ENCODE assay signal across 19 cellular contexts in genomic region chr22:26534166-26534855, GRCh38. TPM values are rescaled to one million over a fixed set of nuclear protein-coding genes. Genes with fewer than 3 reads are reported as not detected.
DNase-seq lines count a peak whose midpoint lies in the region; ATAC-seq and TF ChIP-seq lines count a peak whose summit lies in the region.
"Had no signal": no experiment of that assay in that cellular context is flagged by ENCODE, and none has a peak within 500 bp of the region (broad histone marks: within the 10 kb centered on the region; RNA-seq: fewer than 3 reads in every experiment).

No MANE protein-coding gene starts in this region.

- peaks cover 34 to 36% of the 10 kb centered on the region in 2 donors for H3K4me1 Mint-ChIP-seq in natural killer cell
- H3K4me1 Mint-ChIP-seq in natural killer cell treated with Interleukin-12 subunit alpha and Interleukin-12 subunit beta and Interleukin-15 and Interleukin-18, amount 100 ng/mL, for 72 hours (ENCODE audit: low read depth in 2 of 2) = peaks cover 20 to 26% of the 10 kb centered on the region in 2 donors
- peaks cover 39% of the 10 kb centered on the region for H3K4me1 Mint-ChIP-seq in activated T-helper 1 cell treated with anti-CD3 and anti-CD28 coated beads, Interleukin-12 subunit alpha, Interleukin-12 subunit beta, Interleukin-2, Interleukin-4 antibody, amounts not matched to agents 30 ng/mL and 10 ng/mL and 1 ng/mL, durations not matched to agents 14 hours and 24 hours and 36 hours (ENCODE audit: low read depth)

- WGBS in mesodermal cell (ENCODE audit: insufficient coverage in 2 of 2), 2 experiments = 82 to 95% methylated on average over 1 to 4 of the region's 7 CpGs

- H3K4me1 ChIP-seq in mesodermal cell (ENCODE audit: control insufficient read depth, insufficient read depth, low read length, poor library complexity, severe bottlenecking) = peaks cover 14% of the 10 kb centered on the region

- H3K27me3 Mint-ChIP-seq in natural killer cell (ENCODE audit: low read depth in 2 of 2) = no peaks in the 10 kb centered on the region
- no peaks in the 10 kb centered on the region for H3K27me3 Mint-ChIP-seq in natural killer cell treated with Interleukin-12 subunit alpha and Interleukin-12 subunit beta and Interleukin-15 and Interleukin-18, amount 100 ng/mL, for 72 hours
- H3K27me3 Mint-ChIP-seq in activated T-helper 1 cell treated with anti-CD3 and anti-CD28 coated beads, Interleukin-12 subunit alpha, Interleukin-12 subunit beta, Interleukin-2, Interleukin-4 antibody, amounts not matched to agents 30 ng/mL and 10 ng/mL and 1 ng/mL, durations not matched to agents 14 hours and 24 hours and 36 hours (ENCODE audit: insufficient read depth) = no peaks in the 10 kb centered on the region
- H3K27me3 Mint-ChIP-seq: activated naive CD4-positive, alpha-beta T cell treated with anti-CD3 and anti-CD28 coated beads, Interleukin-2, amount 10 ng/mL, durations not matched to agents 7 days and 5 days had no signal

- no peak for TF ChIP-seq CTCF in natural killer cell (IDR thresholded peaks at IDR 0.05)

- ATAC-seq in natural killer cell = no peak
- ATAC-seq in natural killer cell treated with Interleukin-12 subunit alpha and Interleukin-12 subunit beta and Interleukin-15 and Interleukin-18, amount 100 ng/mL, for 72 hours = no peak
- ATAC-seq: lower lobe of right lung, upper lobe of right lung had no signal

- H3K36me3 Mint-ChIP-seq in natural killer cell = peaks cover 18% of the 10 kb centered on the region
- peaks cover 18% of the 10 kb centered on the region for H3K36me3 Mint-ChIP-seq in natural killer cell treated with Interleukin-12 subunit alpha and Interleukin-12 subunit beta and Interleukin-15 and Interleukin-18, amount 100 ng/mL, for 72 hours
- peaks cover 40% of the 10 kb centered on the region for H3K36me3 Mint-ChIP-seq in activated T-helper 1 cell treated with anti-CD3 and anti-CD28 coated beads, Interleukin-12 subunit alpha, Interleukin-12 subunit beta, Interleukin-2, Interleukin-4 antibody, amounts not matched to agents 30 ng/mL and 10 ng/mL and 1 ng/mL, durations not matched to agents 14 hours and 24 hours and 36 hours (ENCODE audit: low read depth)

- peak overlapping the region; percentile 79 to 88 for H3K27ac Mint-ChIP-seq in natural killer cell
- peak overlapping the region in 1 of 2 donors; percentile 63 for H3K27ac Mint-ChIP-seq in natural killer cell treated with Interleukin-12 subunit alpha and Interleukin-12 subunit beta and Interleukin-15 and Interleukin-18, amount 100 ng/mL, for 72 hours
- H3K27ac Mint-ChIP-seq in activated T-helper 1 cell treated with anti-CD3 and anti-CD28 coated beads, Interleukin-12 subunit alpha, Interleukin-12 subunit beta, Interleukin-2, Interleukin-4 antibody, amounts not matched to agents 30 ng/mL and 10 ng/mL and 1 ng/mL, durations not matched to agents 14 hours and 24 hours and 36 hours = peak overlapping the region; percentile 23
- H3K27ac Mint-ChIP-seq: activated naive CD4-positive, alpha-beta T cell treated with anti-CD3 and anti-CD28 coated beads, Interleukin-2, amount 10 ng/mL, durations not matched to agents 7 days and 5 days had no signal

- intact Hi-C loops in natural killer cell (cut with micrococcal nuclease) = no loop called here
- intact Hi-C loops in activated T-helper 1 cell treated with anti-CD3 and anti-CD28 coated beads, Interleukin-12 subunit alpha, Interleukin-12 subunit beta, Interleukin-2, Interleukin-4 antibody, amounts not matched to agents 30 ng/mL and 10 ng/mL and 1 ng/mL, durations not matched to agents 14 hours and 24 hours and 36 hours (cut with micrococcal nuclease) = no loop called here

- peak overlapping the region; percentile 30 for H3K27ac ChIP-seq in mesodermal cell (ENCODE audit: low read depth, low read length, severe bottlenecking)
- H3K27ac ChIP-seq: lower lobe of right lung, neutrophil, upper lobe of right lung had no signal

- H3K9me3 ChIP-seq in mesodermal cell (ENCODE audit: control insufficient read depth, low read length) = no peaks in the 10 kb centered on the region
- H3K9me3 ChIP-seq: lower lobe of right lung, neutrophil, upper lobe of right lung had no signal

- peaks cover 48% of the 10 kb centered on the region for H3K36me3 ChIP-seq in mesodermal cell (ENCODE audit: control insufficient read depth, insufficient read depth, low read length)

- no peaks in the 10 kb centered on the region for H3K9me3 Mint-ChIP-seq in natural killer cell
- no peaks in the 10 kb centered on the region for H3K9me3 Mint-ChIP-seq in natural killer cell treated with Interleukin-12 subunit alpha and Interleukin-12 subunit beta and Interleukin-15 and Interleukin-18, amount 100 ng/mL, for 72 hours
- H3K9me3 Mint-ChIP-seq in activated T-helper 1 cell treated with anti-CD3 and anti-CD28 coated beads, Interleukin-12 subunit alpha, Interleukin-12 subunit beta, Interleukin-2, Interleukin-4 antibody, amounts not matched to agents 30 ng/mL and 10 ng/mL and 1 ng/mL, durations not matched to agents 14 hours and 24 hours and 36 hours = no peaks in the 10 kb centered on the region
- H3K9me3 Mint-ChIP-seq: activated naive CD4-positive, alpha-beta T cell treated with anti-CD3 and anti-CD28 coated beads, Interleukin-2, amount 10 ng/mL, durations not matched to agents 7 days and 5 days had no signal

- DNase-seq in natural killer cell (no peak), cerebellar cortex (ENCODE audit: low spot score) (no peak), medulla oblongata (ENCODE audit: extremely low spot score) (no peak), germinal center (ENCODE audit: low spot score) (no peak), GM03348 (ENCODE audit: low spot score) (no peak)
- DNase-seq in natural killer cell treated with Interleukin-12 subunit alpha and Interleukin-12 subunit beta and Interleukin-15 and Interleukin-18, amount 100 ng/mL, for 72 hours (ENCODE audit: low spot score) = no peak
- no peak for DNase-seq in activated T-helper 1 cell treated with anti-CD3 and anti-CD28 coated beads, Interleukin-12 subunit alpha, Interleukin-12 subunit beta, Interleukin-2, Interleukin-4 antibody, amounts not matched to agents 30 ng/mL and 10 ng/mL and 1 ng/mL, durations not matched to agents 14 hours and 24 hours and 36 hours (ENCODE audit: low spot score)
- DNase-seq: activated naive CD4-positive, alpha-beta T cell treated with anti-CD3 and anti-CD28 coated beads, Interleukin-2, amount 10 ng/mL, durations not matched to agents 7 days and 5 days; effector CD4-positive, alpha-beta T cell; foreskin melanocyte; lower lobe of right lung; NCI-H187; NCI-H524 treated with DMSO at 0.1 percent for 48 hours; RPMI8226; stimulated activated CD4-positive, alpha-beta T cell treated with anti-CD3 and anti-CD28 coated beads, Interleukin-4, amount 100 ng/mL, for 24 hours; T-helper 1 cell; upper lobe of right lung had no signal

- H3K4me3 Mint-ChIP-seq in natural killer cell = no peak overlapping the region
- H3K4me3 Mint-ChIP-seq in natural killer cell treated with Interleukin-12 subunit alpha and Interleukin-12 subunit beta and Interleukin-15 and Interleukin-18, amount 100 ng/mL, for 72 hours = no peak overlapping the region
- H3K4me3 Mint-ChIP-seq in activated T-helper 1 cell treated with anti-CD3 and anti-CD28 coated beads, Interleukin-12 subunit alpha, Interleukin-12 subunit beta, Interleukin-2, Interleukin-4 antibody, amounts not matched to agents 30 ng/mL and 10 ng/mL and 1 ng/mL, durations not matched to agents 14 hours and 24 hours and 36 hours = no peak overlapping the region
- H3K4me3 Mint-ChIP-seq: activated naive CD4-positive, alpha-beta T cell treated with anti-CD3 and anti-CD28 coated beads, Interleukin-2, amount 10 ng/mL, durations not matched to agents 7 days and 5 days had no signal

- H3K4me3 ChIP-seq in mesodermal cell (ENCODE audit: extremely low read depth, insufficient read depth, low read length, poor library complexity, severe bottlenecking) = no peak overlapping the region
- H3K4me3 ChIP-seq: lower lobe of right lung, upper lobe of right lung had no signal

RNA-seq across cellular contexts. Expression of gene TFIP11, which starts 22.0 kb away (rescaled TPM):
- total RNA-seq in natural killer cell = 100 to 1,000 TPM; 108 to 131 (median 124) TPM
- 10 to 100 TPM; 56.5 to 57.7 TPM for total RNA-seq in natural killer cell treated with Interleukin-12 subunit alpha and Interleukin-12 subunit beta and Interleukin-15 and Interleukin-18, amount 100 ng/mL, for 72 hours
- total RNA-seq in activated T-helper 1 cell treated with anti-CD3 and anti-CD28 coated beads, Interleukin-12 subunit alpha, Interleukin-12 subunit beta, Interleukin-2, Interleukin-4 antibody, amounts not matched to agents 30 ng/mL and 10 ng/mL and 1 ng/mL, durations not matched to agents 14 hours and 24 hours and 36 hours = 57.2 and 58.1 TPM in 2 replicates
- 22.9 TPM for polyA plus RNA-seq in mesodermal cell (2013, experiment 1 of 2)
- polyA plus RNA-seq in mesodermal cell (2013, experiment 2 of 2) = 24.9 TPM

RNA-seq across cellular contexts. Expression of gene SRRD, which starts 50.6 kb away (rescaled TPM):
- total RNA-seq in natural killer cell = 10 to 100 TPM; 18.8 to 21.5 (median 21.4) TPM
- 10 to 100 TPM; 28.6 to 31.8 TPM for total RNA-seq in natural killer cell treated with Interleukin-12 subunit alpha and Interleukin-12 subunit beta and Interleukin-15 and Interleukin-18, amount 100 ng/mL, for 72 hours
- 29.2 and 34.8 TPM in 2 replicates for total RNA-seq in activated T-helper 1 cell treated with anti-CD3 and anti-CD28 coated beads, Interleukin-12 subunit alpha, Interleukin-12 subunit beta, Interleukin-2, Interleukin-4 antibody, amounts not matched to agents 30 ng/mL and 10 ng/mL and 1 ng/mL, durations not matched to agents 14 hours and 24 hours and 36 hours
- 18.7 TPM for polyA plus RNA-seq in mesodermal cell (2013, experiment 1 of 2)
- polyA plus RNA-seq in mesodermal cell (2013, experiment 2 of 2) = 16.4 TPM

RNA-seq across cellular contexts. Expression of gene HPS4, which starts 50.7 kb away (rescaled TPM):
- total RNA-seq in natural killer cell = 10 to 100 TPM; 44.8 to 53.6 (median 50.7) TPM
- total RNA-seq in natural killer cell treated with Interleukin-12 subunit alpha and Interleukin-12 subunit beta and Interleukin-15 and Interleukin-18, amount 100 ng/mL, for 72 hours = 10 to 100 TPM; 31.0 to 40.1 TPM
- 43.8 and 44.5 TPM in 2 replicates for total RNA-seq in activated T-helper 1 cell treated with anti-CD3 and anti-CD28 coated beads, Interleukin-12 subunit alpha, Interleukin-12 subunit beta, Interleukin-2, Interleukin-4 antibody, amounts not matched to agents 30 ng/mL and 10 ng/mL and 1 ng/mL, durations not matched to agents 14 hours and 24 hours and 36 hours
- polyA plus RNA-seq in mesodermal cell (2013, experiment 1 of 2) = 27.0 TPM
- 23.4 TPM for polyA plus RNA-seq in mesodermal cell (2013, experiment 2 of 2)

RNA-seq across cellular contexts. Expression of gene TPST2, which starts 55.6 kb away (rescaled TPM):
- total RNA-seq in natural killer cell = 100 to 1,000 TPM; 145 to 206 (median 155) TPM
- 10 to 100 TPM; 43.1 to 43.6 TPM for total RNA-seq in natural killer cell treated with Interleukin-12 subunit alpha and Interleukin-12 subunit beta and Interleukin-15 and Interleukin-18, amount 100 ng/mL, for 72 hours
- total RNA-seq in activated T-helper 1 cell treated with anti-CD3 and anti-CD28 coated beads, Interleukin-12 subunit alpha, Interleukin-12 subunit beta, Interleukin-2, Interleukin-4 antibody, amounts not matched to agents 30 ng/mL and 10 ng/mL and 1 ng/mL, durations not matched to agents 14 hours and 24 hours and 36 hours = 36.1 and 37.0 TPM in 2 replicates
- polyA plus RNA-seq in mesodermal cell (2013, experiment 1 of 2) = 46.2 TPM
- polyA plus RNA-seq in mesodermal cell (2013, experiment 2 of 2) = 39.7 TPM
